In genomic region chr19:17205237-17206140, GRCh38 we compare ENCODE assay signal across 8 cellular contexts. TPM values are rescaled to one million over a fixed set of nuclear protein-coding genes. Genes with fewer than 3 reads are reported as not detected.
DNase-seq lines count a peak whose midpoint lies in the region; ATAC-seq and TF ChIP-seq lines count a peak whose summit lies in the region.

No MANE protein-coding gene starts in this region.

- H3K4me2 ChIP-seq in OCI-LY3 (ENCODE audit: low read length) (no peak overlapping the region), parathyroid adenoma (ENCODE audit: low read length) (no peak overlapping the region)

- peak; percentile 18 to 21 for DNase-seq in NOMO-1 (lab: John Stamatoyannopoulos, UW; ENCODE audit: unreplicated experiment in 2 of 2)
- DNase-seq in NOMO-1 treated with DMSO at 0.1 percent for 48 hours (lab: John Stamatoyannopoulos, UW; ENCODE audit: unreplicated experiment) = no peak
- peak; percentile 49 for DNase-seq in activated T-helper 1 cell treated with Interleukin-2 at 50 U/mL for 16 hours (ENCODE audit: low read depth)
- DNase-seq in fibroblast of the aortic adventitia (ENCODE audit: low read depth) = peak; percentile 60

- TF ChIP-seq CTCF in OCI-LY3 (IDR thresholded peaks at IDR 0.05; ENCODE audit: low read depth, low read length) (peak; percentile 64), fibroblast of the aortic adventitia (IDR thresholded peaks at IDR 0.05; ENCODE audit: insufficient read depth, low read length) (peak; percentile 73), parathyroid adenoma (IDR thresholded peaks at IDR 0.05) (peak; percentile 74)

- H3K4me1 ChIP-seq in OCI-LY3 (ENCODE audit: low read length) (no peaks in the 10 kb centered on the region), parathyroid adenoma (no peaks in the 10 kb centered on the region)

- no peaks in the 10 kb centered on the region for H3K79me2 ChIP-seq in OCI-LY3 (ENCODE audit: low read length)
- H3K79me2 ChIP-seq in parathyroid adenoma = no peaks in the 10 kb centered on the region

- ATAC-seq in HG03439 (IDR thresholded peaks at IDR 0.05; ENCODE audit: unreplicated experiment) = no peak
- ATAC-seq in GM18870 (IDR thresholded peaks at IDR 0.05; ENCODE audit: unreplicated experiment) = no peak

- H3K4me3 ChIP-seq in OCI-LY3 (ENCODE audit: low read length) = no peak overlapping the region
- H3K4me3 ChIP-seq in fibroblast of the aortic adventitia (ENCODE audit: low read depth, low read length) = no peak overlapping the region
- no peak overlapping the region for H3K4me3 ChIP-seq in parathyroid adenoma (ENCODE audit: low read depth, low read length)

- no peak overlapping the region for H2AFZ ChIP-seq in OCI-LY3 (ENCODE audit: low read depth, low read length)
- H2AFZ ChIP-seq in parathyroid adenoma = no peak overlapping the region

- no peaks in the 10 kb centered on the region for H3K27me3 ChIP-seq in OCI-LY3 (ENCODE audit: low read depth, low read length)
- no peaks in the 10 kb centered on the region for H3K27me3 ChIP-seq in parathyroid adenoma (ENCODE audit: control insufficient read depth, insufficient read depth, low read length)

- H3K9ac ChIP-seq in OCI-LY3 (ENCODE audit: low read length) (no peak overlapping the region), parathyroid adenoma (no peak overlapping the region)

- 0 out of 2 replicates have a peak, but pooled peaks cover 3% of the 10 kb centered on the region for H4K20me1 ChIP-seq in OCI-LY3 (ENCODE audit: insufficient read depth, low read length)

- H3K36me3 ChIP-seq in OCI-LY3 (replicated peaks; ENCODE audit: low read depth, low read length) = peaks cover 68% of the 10 kb centered on the region
- H3K36me3 ChIP-seq in parathyroid adenoma (ENCODE audit: control insufficient read depth, insufficient read depth, low read length) = no peaks in the 10 kb centered on the region

- H3K9me3 ChIP-seq in OCI-LY3 (ENCODE audit: insufficient read depth, low read length) (no peaks in the 10 kb centered on the region), parathyroid adenoma (ENCODE audit: control insufficient read depth, low read length) (no peaks in the 10 kb centered on the region)

- H3K27ac ChIP-seq in OCI-LY3 (ENCODE audit: low read length) = no peak overlapping the region
- no peak overlapping the region for H3K27ac ChIP-seq in parathyroid adenoma

RNA-seq across cellular contexts. Expression of gene USE1, which starts 9.7 kb away (rescaled TPM):
- 23.8 and 27.8 TPM in 2 replicates for total RNA-seq in fibroblast of the aortic adventitia (ENCODE audit: low replicate concordance)

RNA-seq across cellular contexts. Expression of gene OCEL1, which starts 20.5 kb away (rescaled TPM):
- total RNA-seq in fibroblast of the aortic adventitia (ENCODE audit: low replicate concordance) = 3.9 and 19.7 TPM in 2 replicates

RNA-seq across cellular contexts. Expression of gene NR2F6, which starts 40.2 kb away (rescaled TPM):
- total RNA-seq in fibroblast of the aortic adventitia (ENCODE audit: low replicate concordance) = 23.7 and 27.9 TPM in 2 replicates

RNA-seq across cellular contexts. Expression of gene USHBP1, which starts 59.1 kb away (rescaled TPM):
- not detected in 2 replicates for total RNA-seq in fibroblast of the aortic adventitia (ENCODE audit: low replicate concordance)
